In genomic region chr11:46379483-46380293, GRCh38 we compare ENCODE assay signal across 8 cellular contexts. TPM values are rescaled to one million over a fixed set of nuclear protein-coding genes. Genes with fewer than 3 reads are reported as not detected.
DNase-seq lines count a peak whose midpoint lies in the region; ATAC-seq and TF ChIP-seq lines count a peak whose summit lies in the region.
"Not testable (repeated sequence)": the region's sequence is repeated elsewhere in the genome, so short reads cannot be mapped to it uniquely, and the experiment has no call there.

No MANE protein-coding gene starts in this region.

- H3K9me3 ChIP-seq in CD8-positive, alpha-beta T cell (ENCODE audit: low read length); esophagus (ENCODE audit: control insufficient read depth in 2 of 2, insufficient read depth in 1 of 2, low read depth in 1 of 2, low read length in 1 of 2); neutrophil; suprapubic skin: not testable (repeated sequence)

- not testable (repeated sequence) for H3K27me3 Mint-ChIP-seq in CD8-positive, alpha-beta T cell (ENCODE audit: low read depth); activated naive CD4-positive, alpha-beta T cell treated with anti-CD3 and anti-CD28 coated beads for 36 hours (ENCODE audit: low read depth); immature natural killer cell (ENCODE audit: low read depth in 3 of 3)

- H3K27ac ChIP-seq in CD8-positive, alpha-beta T cell (ENCODE audit: low read depth, low read length) = not testable (repeated sequence)
- H3K27ac ChIP-seq in RWPE1 (peak overlapping the region; percentile 78), esophagus (ENCODE audit: low read depth in 2 of 2, low read length in 1 of 2) (peak overlapping the region; percentile 16 to 47), neutrophil (peak overlapping the region; percentile 76), suprapubic skin (peak overlapping the region; percentile 79)

- TF ChIP-seq EP300 in suprapubic skin (IDR thresholded peaks at IDR 0.05) = not testable (repeated sequence)

- H3K27me3 ChIP-seq in CD8-positive, alpha-beta T cell (ENCODE audit: insufficient read depth, low read length); esophagus (ENCODE audit: control insufficient read depth in 1 of 2, insufficient read depth in 2 of 2, low read length in 2 of 2); suprapubic skin: not testable (repeated sequence)
- peaks cover 41% of the 10 kb centered on the region for H3K27me3 ChIP-seq in neutrophil

- POLR2A ChIA-PET in CD8-positive, alpha-beta T cell (lab: Charles Lee) = interaction anchor here (1.0 to 2.5 kb wide), 3 partner anchors 9 to 31 kb away, joined by 3 to 9 read pairs (median 3); partner anchors contain the start of gene DGKZ
- POLR2A ChIA-PET in RWPE1 (lab: Yijun Ruan, JAX; ENCODE audit: low non-redundant PET) = not testable (repeated sequence)

- not testable (repeated sequence) for H3K9me3 Mint-ChIP-seq in CD8-positive, alpha-beta T cell; activated naive CD4-positive, alpha-beta T cell treated with anti-CD3 and anti-CD28 coated beads for 36 hours; immature natural killer cell

- CTCF ChIA-PET in CD8-positive, alpha-beta T cell (lab: Charles Lee) = interaction anchor here (0.8 to 2.8 kb wide), 2 partner anchors 28 to 64 kb away, joined by 3 to 15 read pairs; no protein-coding TSS in a partner anchor
- CTCF ChIA-PET in RWPE1 (lab: Yijun Ruan, JAX) = interaction anchor here (1.0 to 2.0 kb wide), 2 partner anchors 10 to 27 kb away, joined by 3 to 11 read pairs; no protein-coding TSS in a partner anchor
- CTCF ChIA-PET in activated naive CD4-positive, alpha-beta T cell treated with anti-CD3 and anti-CD28 coated beads for 36 hours (lab: Charles Lee) = interaction anchor here (1.0 to 2.0 kb wide), 2 partner anchors 9 to 28 kb away, joined by 6 to 10 read pairs; no protein-coding TSS in a partner anchor

- not testable (repeated sequence) for ATAC-seq in CD8-positive, alpha-beta T cell

- H3K36me3 Mint-ChIP-seq in CD8-positive, alpha-beta T cell = peaks cover 32% of the 10 kb centered on the region
- peaks cover 24% of the 10 kb centered on the region for H3K36me3 Mint-ChIP-seq in activated naive CD4-positive, alpha-beta T cell treated with anti-CD3 and anti-CD28 coated beads for 36 hours (ENCODE audit: low read depth)
- H3K36me3 Mint-ChIP-seq in immature natural killer cell = not testable (repeated sequence)

- TF ChIP-seq POLR2A in suprapubic skin (IDR thresholded peaks at IDR 0.05) = not testable (repeated sequence)

- H3K36me3 ChIP-seq in CD8-positive, alpha-beta T cell (ENCODE audit: insufficient read depth, low read length) = peaks cover 26% of the 10 kb centered on the region
- H3K36me3 ChIP-seq in esophagus (ENCODE audit: control insufficient read depth in 2 of 2, insufficient read depth in 2 of 2, low read length in 1 of 2) (peaks cover 0 to 31% of the 10 kb centered on the region in 2 donors), neutrophil (peaks cover 50% of the 10 kb centered on the region), suprapubic skin (peaks cover 42% of the 10 kb centered on the region)

- WGBS in esophagus, 2 donors = 52 to 53% methylated on average over 26 to 34 of the region's 36 CpGs
- 56% methylated on average over 19 of the region's 36 CpGs for WGBS in suprapubic skin

- peak in 1 of 7 experiments; percentile 24 for DNase-seq in CD8-positive, alpha-beta T cell
- DNase-seq in HT-29 (ENCODE audit: low spot score) = peak; percentile 80
- not testable (repeated sequence) for DNase-seq in RWPE1 (ENCODE audit: low spot score); activated naive CD4-positive, alpha-beta T cell treated with anti-CD3 and anti-CD28 coated beads for 36 hours; immature natural killer cell; suprapubic skin (ENCODE audit: low spot score in 2 of 2)

- intact Hi-C loops in CD8-positive, alpha-beta T cell (cut with DNase I, micrococcal nuclease) = loop anchor here in 1 of 2 experiments (5.0 kb wide), 1 partner anchor 32 kb away; the partner anchor contains the start of gene DGKZ
- intact Hi-C loops in activated naive CD4-positive, alpha-beta T cell treated with anti-CD3 and anti-CD28 coated beads for 36 hours (cut with micrococcal nuclease) = loop anchor here (1.0 kb wide), 4 partner anchors 13 to 467 kb away; partner anchors contain the start of genes CKAP5 and DGKZ

- peaks cover 11% of the 10 kb centered on the region for H3K4me1 ChIP-seq in CD8-positive, alpha-beta T cell (ENCODE audit: insufficient read depth, low read length)
- H3K4me1 ChIP-seq in esophagus (ENCODE audit: control insufficient read depth in 2 of 2, insufficient read depth in 2 of 2, low read length in 1 of 2) = peaks cover 5 to 10% of the 10 kb centered on the region in 2 donors
- H3K4me1 ChIP-seq in neutrophil (ENCODE audit: control insufficient read depth in 1 of 2, insufficient read depth in 1 of 2, low read depth in 1 of 2, low read length in 1 of 2) = peaks cover 32 to 57% of the 10 kb centered on the region in 2 experiments
- H3K4me1 ChIP-seq in suprapubic skin = peaks cover 33% of the 10 kb centered on the region

- not testable (repeated sequence) for H3K4me3 ChIP-seq in CD8-positive, alpha-beta T cell (ENCODE audit: low read depth, low read length); esophagus (ENCODE audit: low read depth in 1 of 2, low read length in 2 of 2)
- peak overlapping the region; percentile 87 to 88 for H3K4me3 ChIP-seq in neutrophil (ENCODE audit: low read depth in 1 of 2, low read length in 1 of 2)
- H3K4me3 ChIP-seq in suprapubic skin = peak overlapping the region; percentile 70

- not testable (repeated sequence) for TF ChIP-seq CTCF in CD8-positive, alpha-beta T cell (IDR thresholded peaks at IDR 0.05); RWPE1 (conservative IDR thresholded peaks at IDR 0.05; ENCODE audit: low read depth); neutrophil (IDR thresholded peaks at IDR 0.05); suprapubic skin (IDR thresholded peaks at IDR 0.05)

- H3K27ac Mint-ChIP-seq in CD8-positive, alpha-beta T cell = peak overlapping the region; percentile 57
- H3K27ac Mint-ChIP-seq in activated naive CD4-positive, alpha-beta T cell treated with anti-CD3 and anti-CD28 coated beads for 36 hours = peak overlapping the region; percentile 46
- peak overlapping the region; percentile 59 to 87 (median 78) for H3K27ac Mint-ChIP-seq in immature natural killer cell

- H3K4me3 Mint-ChIP-seq in CD8-positive, alpha-beta T cell = peak overlapping the region; percentile 59
- H3K4me3 Mint-ChIP-seq in activated naive CD4-positive, alpha-beta T cell treated with anti-CD3 and anti-CD28 coated beads for 36 hours = not testable (repeated sequence)
- H3K4me3 Mint-ChIP-seq in immature natural killer cell = peak overlapping the region; percentile 27 to 71 (median 57)

- H3K4me1 Mint-ChIP-seq in CD8-positive, alpha-beta T cell (ENCODE audit: low read depth) = not testable (repeated sequence)
- H3K4me1 Mint-ChIP-seq in activated naive CD4-positive, alpha-beta T cell treated with anti-CD3 and anti-CD28 coated beads for 36 hours (ENCODE audit: low read depth) = peaks cover 11% of the 10 kb centered on the region
- H3K4me1 Mint-ChIP-seq in immature natural killer cell = peaks cover 14 to 22% of the 10 kb centered on the region in 2 donors

RNA-seq across cellular contexts. Expression of gene MDK, which starts 1.8 kb away (rescaled TPM):
- 1 to 10 TPM; 3.6 TPM for total RNA-seq in CD8-positive, alpha-beta T cell
- total RNA-seq in HT-29 (2014; rRNA removed; shearing (Covaris generic)) = 90.8 and 110 TPM in 2 replicates
- total RNA-seq in activated naive CD4-positive, alpha-beta T cell treated with anti-CD3 and anti-CD28 coated beads for 36 hours = 1 to 10 TPM; 2.9 to 4.6 TPM
- polyA plus RNA-seq in esophagus (10 to 100 TPM; 19.9 to 24.3 TPM), immature natural killer cell (under 1 TPM in 1 of 3 donors, not detected in 2; 0.44 TPM)
- total RNA-seq in suprapubic skin = 10 to 100 TPM in 3 of 4 donors, 1 to 10 TPM in 1; 9.1 to 22.6 (median 13.9) TPM

RNA-seq across cellular contexts. Expression of gene CHRM4, which starts 11.9 kb away (rescaled TPM):
- total RNA-seq in CD8-positive, alpha-beta T cell = 1 to 10 TPM; 2.9 to 4.1 TPM
- 0.05 and 0.70 TPM in 2 replicates for total RNA-seq in HT-29 (2014; rRNA removed; shearing (Covaris generic))
- not detected for total RNA-seq in activated naive CD4-positive, alpha-beta T cell treated with anti-CD3 and anti-CD28 coated beads for 36 hours
- polyA plus RNA-seq in esophagus (under 1 TPM in 1 of 2 donors, not detected in 1; 0.02 TPM), immature natural killer cell (under 1 TPM in 2 of 3 donors, not detected in 1; 0.31 to 0.51 TPM)
- total RNA-seq in suprapubic skin = 1 to 10 TPM in 3 of 4 donors, under 1 TPM in 1; 0.80 to 3.0 (median 2.6) TPM

RNA-seq across cellular contexts. Expression of gene DGKZ, which starts 32.4 kb away (rescaled TPM):
- 100 to 1,000 TPM; 131 to 135 TPM for total RNA-seq in CD8-positive, alpha-beta T cell
- total RNA-seq in HT-29 (2014; rRNA removed; shearing (Covaris generic)) = 190 and 194 TPM in 2 replicates
- total RNA-seq in activated naive CD4-positive, alpha-beta T cell treated with anti-CD3 and anti-CD28 coated beads for 36 hours = 10 to 100 TPM; 82.9 to 89.2 TPM
- polyA plus RNA-seq in esophagus = 10 to 100 TPM; 27.3 to 36.6 TPM
- 100 to 1,000 TPM in 1 of 3 donors, 10 to 100 TPM in 2; 40.7 to 120 (median 63.6) TPM for polyA plus RNA-seq in immature natural killer cell
- total RNA-seq in suprapubic skin = 10 to 100 TPM; 60.5 to 91.0 (median 73.4) TPM
